Comparison of ENCODE assay signal across 8 cellular contexts in the genomic region with DNA sequence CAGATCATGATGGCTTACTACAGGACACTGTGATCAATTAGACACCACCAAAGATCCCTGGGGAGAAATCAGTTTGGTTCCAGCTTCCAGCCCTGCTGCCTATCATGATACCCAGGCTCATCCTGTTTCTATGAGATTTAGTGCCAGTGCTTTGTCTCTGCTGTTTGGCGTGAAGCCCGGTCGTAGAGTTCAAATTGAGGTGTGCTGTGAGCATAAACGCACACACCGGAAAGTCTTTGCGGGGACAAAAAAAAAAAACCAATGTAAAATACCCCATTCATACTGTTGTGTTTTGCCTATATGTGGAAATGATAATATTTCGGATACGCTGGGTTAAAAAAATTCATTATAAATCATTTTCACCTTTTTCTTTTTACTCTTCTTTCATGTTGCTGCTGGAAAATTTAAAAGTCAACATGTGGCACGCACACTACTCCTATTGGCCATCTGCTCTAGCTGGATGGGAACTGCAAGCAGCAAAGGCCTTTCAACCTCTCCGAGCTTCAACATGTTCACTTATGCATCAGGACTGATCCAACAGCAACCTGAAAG. TPM values are rescaled to one million over a fixed set of nuclear protein-coding genes. Genes with fewer than 3 reads are reported as not detected.
A peak's percentile ranks its signal among the peaks of the same experiment; 100 is the strongest.
DNase-seq lines count a peak whose midpoint lies in the region; ATAC-seq and TF ChIP-seq lines count a peak whose summit lies in the region.

No MANE protein-coding gene starts in this region.

- H3K27ac ChIP-seq in coronary artery, result peak overlapping the region; percentile 23 to 72

- H3K9me3 Mint-ChIP-seq in natural killer cell treated with Interleukin-12 subunit alpha and Interleukin-12 subunit beta and Interleukin-15 and Interleukin-18, amount 100 ng/mL, for 72 hours, result no peaks in the 10 kb centered on the region

- H3K27me3 Mint-ChIP-seq in natural killer cell treated with Interleukin-12 subunit alpha and Interleukin-12 subunit beta and Interleukin-15 and Interleukin-18, amount 100 ng/mL, for 72 hours, result peaks cover 0 to 3% of the 10 kb centered on the region in 2 donors

- TF ChIP-seq CTCF in coronary artery (IDR thresholded peaks at IDR 0.05), result no peak

- peak overlapping the region; percentile 86 to 89 for H3K27ac Mint-ChIP-seq in natural killer cell treated with Interleukin-12 subunit alpha and Interleukin-12 subunit beta and Interleukin-15 and Interleukin-18, amount 100 ng/mL, for 72 hours

- H3K4me3 ChIP-seq in coronary artery, result peak overlapping the region; percentile 78

- peaks cover 15% of the 10 kb centered on the region for H3K36me3 Mint-ChIP-seq in natural killer cell treated with Interleukin-12 subunit alpha and Interleukin-12 subunit beta and Interleukin-15 and Interleukin-18, amount 100 ng/mL, for 72 hours

- peaks cover 10% of the 10 kb centered on the region in 2 donors for H3K4me1 Mint-ChIP-seq in natural killer cell treated with Interleukin-12 subunit alpha and Interleukin-12 subunit beta and Interleukin-15 and Interleukin-18, amount 100 ng/mL, for 72 hours (ENCODE audit: low read depth in 2 of 2)

- DNase-seq in DMS 273 (lab: John Stamatoyannopoulos, UW; ENCODE audit: unreplicated experiment), result peak; percentile 69
- no peak for DNase-seq in DMS 273 treated with DMSO at 0.1 percent for 48 hours (lab: John Stamatoyannopoulos, UW)
- DNase-seq in NCI-H774 (lab: John Stamatoyannopoulos, UW), result peak; percentile 23
- DNase-seq in coronary artery (ENCODE audit: low spot score), result no peak
- DNase-seq in natural killer cell treated with Interleukin-12 subunit alpha and Interleukin-12 subunit beta and Interleukin-15 and Interleukin-18, amount 100 ng/mL, for 72 hours (ENCODE audit: low spot score), result no peak

- peak overlapping the region; percentile 83 for H3K4me3 Mint-ChIP-seq in natural killer cell treated with Interleukin-12 subunit alpha and Interleukin-12 subunit beta and Interleukin-15 and Interleukin-18, amount 100 ng/mL, for 72 hours

- no peak for ATAC-seq in natural killer cell treated with Interleukin-12 subunit alpha and Interleukin-12 subunit beta and Interleukin-15 and Interleukin-18, amount 100 ng/mL, for 72 hours
- no peak for ATAC-seq in HG03469 (IDR thresholded peaks at IDR 0.05; ENCODE audit: unreplicated experiment)
- ATAC-seq in GM19351 (IDR thresholded peaks at IDR 0.05; ENCODE audit: unreplicated experiment), result no peak
- no peak for ATAC-seq in HG03280 (IDR thresholded peaks at IDR 0.05; ENCODE audit: unreplicated experiment)

RNA-seq across cellular contexts. Expression of a gene that starts 0.6 kb away (rescaled TPM):
- 100 to 1,000 TPM in 1 of 2 donors, 10 to 100 TPM in 1; 91.6 to 173 TPM for total RNA-seq in natural killer cell treated with Interleukin-12 subunit alpha and Interleukin-12 subunit beta and Interleukin-15 and Interleukin-18, amount 100 ng/mL, for 72 hours

RNA-seq across cellular contexts. Expression of a gene that starts 11.2 kb away (rescaled TPM):
- total RNA-seq in natural killer cell treated with Interleukin-12 subunit alpha and Interleukin-12 subunit beta and Interleukin-15 and Interleukin-18, amount 100 ng/mL, for 72 hours, result 10 to 100 TPM; 20.3 to 28.3 TPM

RNA-seq across cellular contexts. Expression of a gene that starts 43.2 kb away (rescaled TPM):
- total RNA-seq in natural killer cell treated with Interleukin-12 subunit alpha and Interleukin-12 subunit beta and Interleukin-15 and Interleukin-18, amount 100 ng/mL, for 72 hours, result 10 to 100 TPM; 21.0 to 26.6 TPM

Comparison
In these comparisons a context has a peak if more than half of its experiments do, and no peak if none do; other contexts are left out.
1. DNase-seq: peak in DMS 273 (single experiment) and NCI-H774 (single experiment); none in DMS 273 treated with DMSO at 0.1 percent for 48 hours (single experiment), coronary artery (single experiment) and natural killer cell treated with Interleukin-12 subunit alpha and Interleukin-12 subunit beta and Interleukin-15 and Interleukin-18, amount 100 ng/mL, for 72 hours (single experiment).